Comparison of ENCODE assay signal across 26 cellular contexts in genomic region chr15:77674327-77674726, GRCh38. TPM values are rescaled to one million over a fixed set of nuclear protein-coding genes. Genes with fewer than 3 reads are reported as not detected.
"Had no signal": no experiment of that assay in that cellular context is flagged by ENCODE, and none has a peak within 500 bp of the region (broad histone marks: within the 10 kb centered on the region; RNA-seq: fewer than 3 reads in every experiment).

No MANE protein-coding gene starts in this region.

- DNase-seq: cerebellar nuclear complex; colonic mucosa; effector memory CD4-positive, alpha-beta T cell; esophagus squamous epithelium; head of caudate nucleus; left ventricle myocardium superior; lower lobe of right lung; natural killer cell; pancreas; right lobe of liver; stimulated activated CD4-positive, alpha-beta T cell treated with anti-CD3 and anti-CD28 coated beads, Interleukin-12 subunit alpha, Interleukin-12 subunit beta, amount 100 ng/mL, for 4 hours; stimulated activated CD4-positive, alpha-beta T cell treated with anti-CD3 and anti-CD28 coated beads, Interleukin-1b, Interleukin-23, amount 100 ng/mL, for 48 hours; stimulated activated CD4-positive, alpha-beta T cell treated with anti-CD3 and anti-CD28 coated beads, Interleukin-4, amount 100 ng/mL, for 1 hour; stimulated activated naive CD4-positive, alpha-beta T cell treated with Interleukin-2 at 50 U/mL for 16 hours; stomach; upper lobe of left lung had no signal

- FAIRE-seq: endothelial cell of umbilical vein, frontal cortex, keratinocyte, pancreas, urothelium cell line had no signal

- H3K4me1 ChIP-seq: colonic mucosa, esophagus squamous epithelium, lower lobe of right lung, pancreas, right lobe of liver, stomach, tibial nerve, upper lobe of left lung had no signal

- H3K9me3 ChIP-seq: colonic mucosa, esophagus squamous epithelium, lower lobe of right lung, neutrophil, pancreas, right lobe of liver, stomach, thoracic aorta, upper lobe of left lung had no signal

- H3K27me3 ChIP-seq: colonic mucosa, pancreas, right lobe of liver, upper lobe of left lung had no signal

- H3K4me2 ChIP-seq: smooth muscle cell had no signal

- H3K27ac ChIP-seq: colonic mucosa, esophagus squamous epithelium, lower lobe of right lung, neutrophil, pancreas, right lobe of liver, stomach, thoracic aorta, tibial nerve, upper lobe of left lung had no signal

- H3K4me3 ChIP-seq: colonic mucosa, esophagus squamous epithelium, lower lobe of right lung, pancreas, right lobe of liver, smooth muscle cell, stomach, thoracic aorta, tibial nerve, upper lobe of left lung had no signal

- H3K36me3 ChIP-seq: colonic mucosa, esophagus squamous epithelium, lower lobe of right lung, neutrophil, pancreas, right lobe of liver, stomach, thoracic aorta, tibial nerve, upper lobe of left lung had no signal

RNA-seq across cellular contexts. Expression of gene LINGO1, which starts 41.6 kb away (rescaled TPM):
- total RNA-seq: epithelial cell of proximal tubule, fibroblast of villous mesenchyme, natural killer cell had no signal
- polyA plus RNA-seq: keratinocyte had no signal
